1 cellular context compared by ENCODE assay signal in the genomic region with DNA sequence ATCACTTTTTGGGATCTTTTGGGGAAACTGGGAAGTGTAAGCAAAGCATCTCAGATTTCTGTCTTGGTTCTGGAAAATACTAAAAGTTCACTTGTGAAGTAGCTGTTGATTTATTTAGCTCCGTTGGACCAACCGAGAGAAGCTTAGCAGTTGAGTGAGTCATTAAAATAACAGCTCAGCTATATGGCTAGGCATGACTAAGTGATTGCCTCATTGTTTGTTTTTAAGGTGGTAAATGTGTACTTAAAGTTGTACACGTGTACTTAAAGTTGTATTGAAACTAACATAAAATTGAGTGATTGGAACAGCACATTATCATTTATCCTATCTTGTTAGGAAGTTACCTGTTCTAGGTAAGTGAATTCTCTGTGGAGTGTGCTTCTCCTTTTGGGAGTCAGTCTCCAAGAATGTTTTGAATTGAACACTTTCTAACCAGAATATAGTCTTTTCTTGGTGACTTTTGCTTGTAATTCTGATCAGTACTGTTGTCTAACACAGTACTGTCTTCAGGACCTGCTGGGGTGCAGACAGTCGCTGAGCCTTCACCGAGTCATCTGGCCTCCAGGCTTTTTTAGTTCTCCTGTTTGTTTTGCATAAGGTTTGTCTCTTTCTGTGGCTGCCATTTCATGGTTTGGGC.
TF ChIP-seq lines count a peak whose summit lies in the region.

No MANE protein-coding gene starts in this region.

TF ChIP-seq in K562, 482 proteins besides CTCF, POLR2A, EP300 and RAD21 (continued from another document and continues in another):
- TF ChIP-seq GABPA (tag; conservative IDR thresholded peaks at IDR 0.05; ENCODE audit: low read depth) (no peak), KLF13 (tag; IDR thresholded peaks at IDR 0.05; ENCODE audit: borderline replicate concordance, low read depth) (no peak), HMG20B (CRISPR knock-in tag; IDR thresholded peaks at IDR 0.05) (no peak), POLR2H (tag; IDR thresholded peaks at IDR 0.05; ENCODE audit: low read depth) (peak; percentile 51; the same call in 1 of the 2 replicates), GABPB2 (CRISPR knock-in tag; conservative IDR thresholded peaks at IDR 0.05) (no peak), LARP7 (IDR thresholded peaks at IDR 0.05) (no peak), EWSR1 (IDR thresholded peaks at IDR 0.05; ENCODE audit: borderline replicate concordance, low read depth, partially characterized antibody) (no peak), EZH2 (IDR thresholded peaks at IDR 0.05; ENCODE audit: borderline replicate concordance, low read depth, low read length) (no peak), MBD2 (IDR thresholded peaks at IDR 0.05; ENCODE audit: borderline replicate concordance, low read depth) (no peak), NFXL1 (CRISPR knock-in tag; IDR thresholded peaks at IDR 0.05) (no peak), ADNP (tag; IDR thresholded peaks at IDR 0.05) (no peak), PURB (CRISPR knock-in tag; IDR thresholded peaks at IDR 0.05; ENCODE audit: low read depth) (no peak), GATAD2B (IDR thresholded peaks at IDR 0.05; ENCODE audit: borderline replicate concordance) (no peak)
- TF ChIP-seq, protein P1, sequence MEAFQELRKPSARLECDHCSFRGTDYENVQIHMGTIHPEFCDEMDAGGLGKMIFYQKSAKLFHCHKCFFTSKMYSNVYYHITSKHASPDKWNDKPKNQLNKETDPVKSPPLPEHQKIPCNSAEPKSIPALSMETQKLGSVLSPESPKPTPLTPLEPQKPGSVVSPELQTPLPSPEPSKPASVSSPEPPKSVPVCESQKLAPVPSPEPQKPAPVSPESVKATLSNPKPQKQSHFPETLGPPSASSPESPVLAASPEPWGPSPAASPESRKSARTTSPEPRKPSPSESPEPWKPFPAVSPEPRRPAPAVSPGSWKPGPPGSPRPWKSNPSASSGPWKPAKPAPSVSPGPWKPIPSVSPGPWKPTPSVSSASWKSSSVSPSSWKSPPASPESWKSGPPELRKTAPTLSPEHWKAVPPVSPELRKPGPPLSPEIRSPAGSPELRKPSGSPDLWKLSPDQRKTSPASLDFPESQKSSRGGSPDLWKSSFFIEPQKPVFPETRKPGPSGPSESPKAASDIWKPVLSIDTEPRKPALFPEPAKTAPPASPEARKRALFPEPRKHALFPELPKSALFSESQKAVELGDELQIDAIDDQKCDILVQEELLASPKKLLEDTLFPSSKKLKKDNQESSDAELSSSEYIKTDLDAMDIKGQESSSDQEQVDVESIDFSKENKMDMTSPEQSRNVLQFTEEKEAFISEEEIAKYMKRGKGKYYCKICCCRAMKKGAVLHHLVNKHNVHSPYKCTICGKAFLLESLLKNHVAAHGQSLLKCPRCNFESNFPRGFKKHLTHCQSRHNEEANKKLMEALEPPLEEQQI (IDR thresholded peaks at IDR 0.05) = no peak
- TF ChIP-seq, protein P2, sequence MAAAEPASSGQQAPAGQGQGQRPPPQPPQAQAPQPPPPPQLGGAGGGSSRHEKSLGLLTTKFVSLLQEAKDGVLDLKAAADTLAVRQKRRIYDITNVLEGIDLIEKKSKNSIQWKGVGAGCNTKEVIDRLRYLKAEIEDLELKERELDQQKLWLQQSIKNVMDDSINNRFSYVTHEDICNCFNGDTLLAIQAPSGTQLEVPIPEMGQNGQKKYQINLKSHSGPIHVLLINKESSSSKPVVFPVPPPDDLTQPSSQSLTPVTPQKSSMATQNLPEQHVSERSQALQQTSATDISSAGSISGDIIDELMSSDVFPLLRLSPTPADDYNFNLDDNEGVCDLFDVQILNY (CRISPR knock-in tag; IDR thresholded peaks at IDR 0.05) = no peak
- TF ChIP-seq, protein P3, sequence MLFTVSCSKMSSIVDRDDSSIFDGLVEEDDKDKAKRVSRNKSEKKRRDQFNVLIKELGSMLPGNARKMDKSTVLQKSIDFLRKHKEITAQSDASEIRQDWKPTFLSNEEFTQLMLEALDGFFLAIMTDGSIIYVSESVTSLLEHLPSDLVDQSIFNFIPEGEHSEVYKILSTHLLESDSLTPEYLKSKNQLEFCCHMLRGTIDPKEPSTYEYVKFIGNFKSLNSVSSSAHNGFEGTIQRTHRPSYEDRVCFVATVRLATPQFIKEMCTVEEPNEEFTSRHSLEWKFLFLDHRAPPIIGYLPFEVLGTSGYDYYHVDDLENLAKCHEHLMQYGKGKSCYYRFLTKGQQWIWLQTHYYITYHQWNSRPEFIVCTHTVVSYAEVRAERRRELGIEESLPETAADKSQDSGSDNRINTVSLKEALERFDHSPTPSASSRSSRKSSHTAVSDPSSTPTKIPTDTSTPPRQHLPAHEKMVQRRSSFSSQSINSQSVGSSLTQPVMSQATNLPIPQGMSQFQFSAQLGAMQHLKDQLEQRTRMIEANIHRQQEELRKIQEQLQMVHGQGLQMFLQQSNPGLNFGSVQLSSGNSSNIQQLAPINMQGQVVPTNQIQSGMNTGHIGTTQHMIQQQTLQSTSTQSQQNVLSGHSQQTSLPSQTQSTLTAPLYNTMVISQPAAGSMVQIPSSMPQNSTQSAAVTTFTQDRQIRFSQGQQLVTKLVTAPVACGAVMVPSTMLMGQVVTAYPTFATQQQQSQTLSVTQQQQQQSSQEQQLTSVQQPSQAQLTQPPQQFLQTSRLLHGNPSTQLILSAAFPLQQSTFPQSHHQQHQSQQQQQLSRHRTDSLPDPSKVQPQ (CRISPR knock-in tag; IDR thresholded peaks at IDR 0.05; ENCODE audit: borderline replicate concordance) = no peak
- TF ChIP-seq, protein P4, sequence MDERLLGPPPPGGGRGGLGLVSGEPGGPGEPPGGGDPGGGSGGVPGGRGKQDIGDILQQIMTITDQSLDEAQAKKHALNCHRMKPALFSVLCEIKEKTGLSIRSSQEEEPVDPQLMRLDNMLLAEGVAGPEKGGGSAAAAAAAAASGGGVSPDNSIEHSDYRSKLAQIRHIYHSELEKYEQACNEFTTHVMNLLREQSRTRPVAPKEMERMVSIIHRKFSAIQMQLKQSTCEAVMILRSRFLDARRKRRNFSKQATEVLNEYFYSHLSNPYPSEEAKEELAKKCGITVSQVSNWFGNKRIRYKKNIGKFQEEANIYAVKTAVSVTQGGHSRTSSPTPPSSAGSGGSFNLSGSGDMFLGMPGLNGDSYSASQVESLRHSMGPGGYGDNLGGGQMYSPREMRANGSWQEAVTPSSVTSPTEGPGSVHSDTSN (CRISPR knock-in tag; IDR thresholded peaks at IDR 0.05; ENCODE audit: low read depth) = no peak
- TF ChIP-seq, protein P4 (tag; conservative IDR thresholded peaks at IDR 0.05; ENCODE audit: low read depth) = peak; percentile 68
- TF ChIP-seq, protein P5, sequence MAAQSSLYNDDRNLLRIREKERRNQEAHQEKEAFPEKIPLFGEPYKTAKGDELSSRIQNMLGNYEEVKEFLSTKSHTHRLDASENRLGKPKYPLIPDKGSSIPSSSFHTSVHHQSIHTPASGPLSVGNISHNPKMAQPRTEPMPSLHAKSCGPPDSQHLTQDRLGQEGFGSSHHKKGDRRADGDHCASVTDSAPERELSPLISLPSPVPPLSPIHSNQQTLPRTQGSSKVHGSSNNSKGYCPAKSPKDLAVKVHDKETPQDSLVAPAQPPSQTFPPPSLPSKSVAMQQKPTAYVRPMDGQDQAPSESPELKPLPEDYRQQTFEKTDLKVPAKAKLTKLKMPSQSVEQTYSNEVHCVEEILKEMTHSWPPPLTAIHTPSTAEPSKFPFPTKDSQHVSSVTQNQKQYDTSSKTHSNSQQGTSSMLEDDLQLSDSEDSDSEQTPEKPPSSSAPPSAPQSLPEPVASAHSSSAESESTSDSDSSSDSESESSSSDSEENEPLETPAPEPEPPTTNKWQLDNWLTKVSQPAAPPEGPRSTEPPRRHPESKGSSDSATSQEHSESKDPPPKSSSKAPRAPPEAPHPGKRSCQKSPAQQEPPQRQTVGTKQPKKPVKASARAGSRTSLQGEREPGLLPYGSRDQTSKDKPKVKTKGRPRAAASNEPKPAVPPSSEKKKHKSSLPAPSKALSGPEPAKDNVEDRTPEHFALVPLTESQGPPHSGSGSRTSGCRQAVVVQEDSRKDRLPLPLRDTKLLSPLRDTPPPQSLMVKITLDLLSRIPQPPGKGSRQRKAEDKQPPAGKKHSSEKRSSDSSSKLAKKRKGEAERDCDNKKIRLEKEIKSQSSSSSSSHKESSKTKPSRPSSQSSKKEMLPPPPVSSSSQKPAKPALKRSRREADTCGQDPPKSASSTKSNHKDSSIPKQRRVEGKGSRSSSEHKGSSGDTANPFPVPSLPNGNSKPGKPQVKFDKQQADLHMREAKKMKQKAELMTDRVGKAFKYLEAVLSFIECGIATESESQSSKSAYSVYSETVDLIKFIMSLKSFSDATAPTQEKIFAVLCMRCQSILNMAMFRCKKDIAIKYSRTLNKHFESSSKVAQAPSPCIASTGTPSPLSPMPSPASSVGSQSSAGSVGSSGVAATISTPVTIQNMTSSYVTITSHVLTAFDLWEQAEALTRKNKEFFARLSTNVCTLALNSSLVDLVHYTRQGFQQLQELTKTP (IDR thresholded peaks at IDR 0.05; ENCODE audit: low read depth in 1 of 2, partially characterized antibody in 2 of 2) = peak in 1 of 2 experiments; percentile 45
- TF ChIP-seq, protein P6, sequence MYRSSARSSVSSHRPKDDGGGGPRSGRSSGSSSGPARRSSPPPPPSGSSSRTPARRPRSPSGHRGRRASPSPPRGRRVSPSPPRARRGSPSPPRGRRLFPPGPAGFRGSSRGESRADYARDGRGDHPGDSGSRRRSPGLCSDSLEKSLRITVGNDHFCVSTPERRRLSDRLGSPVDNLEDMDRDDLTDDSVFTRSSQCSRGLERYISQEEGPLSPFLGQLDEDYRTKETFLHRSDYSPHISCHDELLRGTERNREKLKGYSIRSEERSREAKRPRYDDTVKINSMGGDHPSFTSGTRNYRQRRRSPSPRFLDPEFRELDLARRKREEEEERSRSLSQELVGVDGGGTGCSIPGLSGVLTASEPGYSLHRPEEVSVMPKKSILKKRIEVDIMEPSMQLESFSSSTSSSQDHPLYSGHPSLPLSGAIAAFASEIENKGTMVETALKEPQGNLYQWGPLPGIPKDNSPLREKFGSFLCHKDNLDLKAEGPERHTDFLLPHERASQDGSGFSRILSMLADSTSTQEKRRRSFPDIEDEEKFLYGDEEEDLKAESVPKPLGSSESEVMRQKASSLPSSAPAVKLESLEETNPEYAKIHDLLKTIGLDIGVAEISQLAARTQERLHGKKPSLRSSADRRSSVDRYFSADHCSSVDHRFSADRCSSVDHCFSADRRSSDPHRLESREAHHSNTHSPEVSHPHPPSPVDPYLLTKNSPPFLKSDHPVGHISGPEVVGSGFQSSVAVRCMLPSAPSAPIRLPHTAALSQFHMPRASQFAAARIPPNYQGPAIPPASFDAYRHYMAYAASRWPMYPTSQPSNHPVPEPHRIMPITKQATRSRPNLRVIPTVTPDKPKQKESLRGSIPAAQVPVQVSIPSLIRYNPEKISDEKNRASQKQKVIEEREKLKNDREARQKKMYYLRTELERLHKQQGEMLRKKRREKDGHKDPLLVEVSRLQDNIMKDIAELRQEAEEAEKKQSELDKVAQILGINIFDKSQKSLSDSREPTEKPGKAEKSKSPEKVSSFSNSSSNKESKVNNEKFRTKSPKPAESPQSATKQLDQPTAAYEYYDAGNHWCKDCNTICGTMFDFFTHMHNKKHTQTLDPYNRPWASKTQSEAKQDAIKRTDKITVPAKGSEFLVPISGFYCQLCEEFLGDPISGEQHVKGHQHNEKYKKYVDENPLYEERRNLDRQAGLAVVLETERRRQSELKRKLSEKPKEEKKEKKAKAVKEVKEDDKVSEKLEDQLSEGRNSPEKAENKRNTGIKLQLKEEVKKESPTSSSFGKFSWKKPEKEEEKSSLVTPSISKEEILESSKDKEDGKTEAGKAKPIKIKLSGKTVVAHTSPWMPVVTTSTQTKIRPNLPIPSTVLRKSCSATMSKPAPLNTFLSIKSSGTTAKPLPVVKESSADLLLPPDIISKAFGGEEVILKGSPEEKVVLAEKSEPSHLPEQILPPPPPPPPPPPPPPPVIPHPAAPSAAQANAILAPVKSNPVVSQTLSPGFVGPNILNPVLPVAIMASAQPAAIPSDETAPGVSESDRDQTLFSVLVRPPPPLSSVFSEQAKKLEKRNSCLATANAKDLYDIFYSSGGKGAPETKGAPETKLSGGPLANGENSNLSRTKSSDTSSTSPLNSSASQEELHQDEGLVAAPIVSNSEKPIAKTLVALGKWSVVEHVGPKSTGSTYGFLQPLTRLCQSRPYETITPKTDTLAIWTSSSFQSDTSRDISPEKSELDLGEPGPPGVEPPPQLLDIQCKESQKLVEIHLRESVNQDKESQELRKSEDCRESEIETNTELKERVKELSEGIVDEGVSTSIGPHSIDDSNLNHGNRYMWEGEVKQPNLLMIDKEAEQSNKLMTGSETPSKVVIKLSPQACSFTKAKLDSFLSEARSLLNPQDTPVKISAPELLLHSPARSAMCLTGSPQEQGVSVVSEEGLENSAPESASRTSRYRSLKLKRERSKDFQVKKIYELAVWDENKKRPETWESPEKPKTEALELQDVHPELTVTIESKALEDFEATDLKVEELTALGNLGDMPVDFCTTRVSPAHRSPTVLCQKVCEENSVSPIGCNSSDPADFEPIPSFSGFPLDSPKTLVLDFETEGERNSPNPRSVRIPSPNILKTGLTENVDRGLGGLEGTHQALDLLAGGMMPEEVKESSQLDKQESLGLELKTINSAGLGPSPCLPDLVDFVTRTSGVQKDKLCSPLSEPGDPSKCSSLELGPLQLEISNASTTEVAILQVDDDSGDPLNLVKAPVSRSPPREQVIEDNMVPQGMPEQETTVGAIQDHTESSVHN (IDR thresholded peaks at IDR 0.05; ENCODE audit: borderline replicate concordance in 1 of 2, low read depth in 1 of 2) = peak in 1 of 2 experiments; percentile 80; a peak in 2 of 4 replicates
- TF ChIP-seq, protein P7, sequence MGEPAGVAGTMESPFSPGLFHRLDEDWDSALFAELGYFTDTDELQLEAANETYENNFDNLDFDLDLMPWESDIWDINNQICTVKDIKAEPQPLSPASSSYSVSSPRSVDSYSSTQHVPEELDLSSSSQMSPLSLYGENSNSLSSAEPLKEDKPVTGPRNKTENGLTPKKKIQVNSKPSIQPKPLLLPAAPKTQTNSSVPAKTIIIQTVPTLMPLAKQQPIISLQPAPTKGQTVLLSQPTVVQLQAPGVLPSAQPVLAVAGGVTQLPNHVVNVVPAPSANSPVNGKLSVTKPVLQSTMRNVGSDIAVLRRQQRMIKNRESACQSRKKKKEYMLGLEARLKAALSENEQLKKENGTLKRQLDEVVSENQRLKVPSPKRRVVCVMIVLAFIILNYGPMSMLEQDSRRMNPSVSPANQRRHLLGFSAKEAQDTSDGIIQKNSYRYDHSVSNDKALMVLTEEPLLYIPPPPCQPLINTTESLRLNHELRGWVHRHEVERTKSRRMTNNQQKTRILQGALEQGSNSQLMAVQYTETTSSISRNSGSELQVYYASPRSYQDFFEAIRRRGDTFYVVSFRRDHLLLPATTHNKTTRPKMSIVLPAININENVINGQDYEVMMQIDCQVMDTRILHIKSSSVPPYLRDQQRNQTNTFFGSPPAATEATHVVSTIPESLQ (CRISPR knock-in tag; IDR thresholded peaks at IDR 0.05) = no peak
- TF ChIP-seq, protein P8, sequence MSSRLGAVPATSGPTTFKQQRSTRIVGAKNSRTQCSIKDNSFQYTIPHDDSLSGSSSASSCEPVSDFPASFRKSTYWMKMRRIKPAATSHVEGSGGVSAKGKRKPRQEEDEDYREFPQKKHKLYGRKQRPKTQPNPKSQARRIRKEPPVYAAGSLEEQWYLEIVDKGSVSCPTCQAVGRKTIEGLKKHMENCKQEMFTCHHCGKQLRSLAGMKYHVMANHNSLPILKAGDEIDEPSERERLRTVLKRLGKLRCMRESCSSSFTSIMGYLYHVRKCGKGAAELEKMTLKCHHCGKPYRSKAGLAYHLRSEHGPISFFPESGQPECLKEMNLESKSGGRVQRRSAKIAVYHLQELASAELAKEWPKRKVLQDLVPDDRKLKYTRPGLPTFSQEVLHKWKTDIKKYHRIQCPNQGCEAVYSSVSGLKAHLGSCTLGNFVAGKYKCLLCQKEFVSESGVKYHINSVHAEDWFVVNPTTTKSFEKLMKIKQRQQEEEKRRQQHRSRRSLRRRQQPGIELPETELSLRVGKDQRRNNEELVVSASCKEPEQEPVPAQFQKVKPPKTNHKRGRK (tag; IDR thresholded peaks at IDR 0.05) = no peak
